Comparison of ENCODE assay signal across 8 cellular contexts in the genomic region with DNA sequence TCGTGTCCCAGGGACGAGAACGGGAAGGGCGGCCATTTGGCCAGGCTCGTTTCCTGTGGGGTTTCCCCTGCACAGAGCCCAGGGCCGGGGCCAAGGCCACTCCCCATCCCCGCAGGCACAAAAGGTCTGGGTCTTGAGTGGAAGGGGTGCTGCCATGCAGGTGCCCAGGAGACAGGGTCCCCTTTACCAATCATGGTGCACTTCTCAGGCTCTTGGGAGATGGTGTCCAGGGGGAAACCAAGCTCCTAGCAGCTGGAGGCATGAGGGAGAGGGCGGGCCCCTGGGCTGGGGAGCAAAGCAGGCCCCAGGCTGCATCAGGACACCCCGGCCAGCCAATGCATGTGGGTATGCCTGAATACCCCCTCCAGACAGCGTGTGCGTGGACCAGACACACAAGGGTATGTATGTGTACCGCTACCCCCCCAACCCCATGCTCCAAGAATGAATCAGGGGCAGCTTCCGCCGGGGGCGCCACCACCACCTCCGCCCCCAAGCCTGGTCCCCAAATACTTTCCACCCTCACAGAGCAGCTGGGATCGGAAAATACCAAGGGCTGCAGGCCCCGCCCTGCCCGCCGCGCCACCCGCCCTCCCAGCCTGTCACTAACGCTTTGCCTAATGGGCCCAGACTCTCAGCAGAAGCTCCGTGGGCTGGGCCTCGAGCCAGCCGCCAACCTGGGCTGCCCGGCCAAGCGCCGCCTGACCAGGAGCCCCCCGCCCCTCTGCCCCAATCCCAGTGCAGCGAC. TPM values are rescaled to one million over a fixed set of nuclear protein-coding genes. Genes with fewer than 3 reads are reported as not detected.
DNase-seq lines count a peak whose midpoint lies in the region; ATAC-seq and TF ChIP-seq lines count a peak whose summit lies in the region.

No MANE protein-coding gene starts in this region.

- H2BK12ac ChIP-seq in H9 (ENCODE audit: insufficient read length, low read depth, low read length) = no peak overlapping the region

- H2BK5ac ChIP-seq in H9 (ENCODE audit: insufficient read length, low read length) = no peak overlapping the region

- H3K4me2 ChIP-seq in H9 (ENCODE audit: insufficient read depth, insufficient read length, low read length) (no peak overlapping the region), OCI-LY1 (ENCODE audit: low read length) (peak overlapping the region; percentile 72)

- no peak overlapping the region for H3K23ac ChIP-seq in H9 (ENCODE audit: insufficient read length, low read depth, low read length)

- H2AFZ ChIP-seq in H9 (ENCODE audit: low read length) = no peak overlapping the region
- H2AFZ ChIP-seq in OCI-LY1 (ENCODE audit: low read length) = no peak overlapping the region

- no peak overlapping the region for H2AK5ac ChIP-seq in H9 (ENCODE audit: insufficient read length, low read length)

- H3K36me3 ChIP-seq in OCI-LY1 (ENCODE audit: insufficient read depth, low read length) (no peaks in the 10 kb centered on the region), stomach smooth muscle (ENCODE audit: control insufficient read depth in 2 of 2, insufficient read depth in 2 of 2, low read length in 2 of 2) (peaks cover 13 to 16% of the 10 kb centered on the region in 2 donors)

- H3T11ph ChIP-seq in H9 (ENCODE audit: low read length) = no peak overlapping the region

- H4K20me1 ChIP-seq in H9 (ENCODE audit: control insufficient read depth, insufficient read depth, insufficient read length) (no peaks in the 10 kb centered on the region), OCI-LY1 (ENCODE audit: insufficient read depth, low read length) (no peaks in the 10 kb centered on the region)

- no peak overlapping the region for H3K4ac ChIP-seq in H9 (ENCODE audit: low read depth, low read length)

- no peak overlapping the region; the same call in 1 of the 2 replicates for H3K14ac ChIP-seq in H9 (ENCODE audit: insufficient read depth, low read length)

- no peaks in the 10 kb centered on the region for H3K79me1 ChIP-seq in H9 (ENCODE audit: insufficient read depth, low read depth, low read length, poor library complexity, severe bottlenecking)

- H3K18ac ChIP-seq in H9 (ENCODE audit: insufficient read length, low read depth, low read length) = no peak overlapping the region

- H2BK120ac ChIP-seq in H9 (ENCODE audit: low read depth, low read length, poor library complexity, severe bottlenecking) = no peak overlapping the region

- peaks cover 8% of the 10 kb centered on the region for H3K23me2 ChIP-seq in H9 (ENCODE audit: insufficient read length, low read depth, low read length, poor library complexity, severe bottlenecking)

- H3K27ac Mint-ChIP-seq in H9 (no peak overlapping the region; a peak in 1 of 7 replicates), natural killer cell (peak overlapping the region; percentile 99 to 100)

- no peaks in the 10 kb centered on the region for H3F3A ChIP-seq in OCI-LY1 (ENCODE audit: insufficient read depth, low read length)

- H3K4me3 ChIP-seq in OCI-LY1 (ENCODE audit: low read depth, low read length, poor library complexity, severe bottlenecking) (peak overlapping the region; percentile 48), epithelial cell of proximal tubule (ENCODE audit: low read depth, low read length) (peak overlapping the region; percentile 89), stomach smooth muscle (ENCODE audit: low read length in 2 of 2) (peak overlapping the region; percentile 79 to 86)

- intact Hi-C loops in natural killer cell (cut with micrococcal nuclease) = loop anchor here (1.0 to 2.0 kb wide), 2 partner anchors 8 to 23 kb away; no protein-coding TSS in a partner anchor

- peak; percentile 96 for DNase-seq in ELR (ENCODE audit: low read depth)
- peak; percentile 81 for DNase-seq in H9
- peak; percentile 91 for DNase-seq in activated CD8-positive, alpha-beta memory T cell treated with anti-CD3 and anti-CD28 coated beads, Interleukin-2, amount 50 U/mL, for 48 hours
- DNase-seq in epithelial cell of proximal tubule (ENCODE audit: low read depth) = no peak
- peak; percentile 80 for DNase-seq in natural killer cell

- H3K9me3 Mint-ChIP-seq in H9 (no peaks in the 10 kb centered on the region), natural killer cell (no peaks in the 10 kb centered on the region)

- no peak overlapping the region; the same call in 1 of the 2 replicates for H2BK15ac ChIP-seq in H9 (ENCODE audit: low read depth, low read length)

- no peaks in the 10 kb centered on the region for H3K9me3 ChIP-seq in H9 (ENCODE audit: control insufficient read depth, low read depth, low read length)
- no peaks in the 10 kb centered on the region for H3K9me3 ChIP-seq in OCI-LY1 (ENCODE audit: low read length)
- H3K9me3 ChIP-seq in stomach smooth muscle (ENCODE audit: control insufficient read depth in 2 of 2, low read length in 2 of 2) = no peaks in the 10 kb centered on the region

- no peak overlapping the region for H4K8ac ChIP-seq in H9 (replicated peaks; ENCODE audit: insufficient read length, low read depth, low read length)

- H3K27me3 ChIP-seq in H9 (ENCODE audit: insufficient read depth, low read length) (no peaks in the 10 kb centered on the region), OCI-LY1 (ENCODE audit: insufficient read depth, low read length) (no peaks in the 10 kb centered on the region), stomach smooth muscle (ENCODE audit: control insufficient read depth in 1 of 2, insufficient read depth in 2 of 2, low read length in 2 of 2) (no peaks in the 10 kb centered on the region)

- TF ChIP-seq CTCF in H9 (conservative IDR thresholded peaks at IDR 0.05) = 0 out of 3 replicates have a peak, but pooled peaks have one; percentile 20
- TF ChIP-seq CTCF in OCI-LY1 (IDR thresholded peaks at IDR 0.05; ENCODE audit: low read length) = no peak
- TF ChIP-seq CTCF in epithelial cell of proximal tubule (conservative IDR thresholded peaks at IDR 0.05; ENCODE audit: low read depth, low read length) = no peak
- TF ChIP-seq CTCF in natural killer cell (IDR thresholded peaks at IDR 0.05) = no peak

- H4K91ac ChIP-seq in H9 (ENCODE audit: insufficient read length, low read depth, low read length) = peak overlapping the region; percentile 0

- H3K4me1 ChIP-seq in H9 (ENCODE audit: insufficient read depth, low read length) (no peaks in the 10 kb centered on the region; the same call in 1 of the 2 replicates), OCI-LY1 (ENCODE audit: insufficient read depth, low read length, severe bottlenecking) (peaks cover 54% of the 10 kb centered on the region), stomach smooth muscle (ENCODE audit: control insufficient read depth, insufficient read depth, low read length) (peaks cover 85% of the 10 kb centered on the region)

- H4K5ac ChIP-seq in H9 (ENCODE audit: insufficient read length, low read depth, low read length) = no peak overlapping the region

- H3K36me3 Mint-ChIP-seq in H9 (ENCODE audit: insufficient read depth in 1 of 3, low read depth in 3 of 3) (no peaks in the 10 kb centered on the region), natural killer cell (no peaks in the 10 kb centered on the region)

- H3K56ac ChIP-seq in H9 (ENCODE audit: insufficient read length, low read depth, low read length) = no peak overlapping the region

- H3K9ac ChIP-seq in H9 (ENCODE audit: extremely low read depth, insufficient read length, low read length) (no peak overlapping the region), OCI-LY1 (ENCODE audit: low read length) (peak overlapping the region; percentile 63), stomach smooth muscle (ENCODE audit: low read length in 2 of 2) (peak overlapping the region; percentile 89 to 98)

- H3K9me2 ChIP-seq in OCI-LY1 (ENCODE audit: low read depth, low read length) = no peaks in the 10 kb centered on the region

- no peaks in the 10 kb centered on the region; the same call in 1 of the 2 replicates for H3K79me2 ChIP-seq in H9 (ENCODE audit: insufficient read depth, low read length)
- H3K79me2 ChIP-seq in OCI-LY1 (ENCODE audit: insufficient read depth, low read length) = no peaks in the 10 kb centered on the region

- ATAC-seq in natural killer cell (peak; percentile 22 to 52 (median 29)), GM21367 (IDR thresholded peaks at IDR 0.05; ENCODE audit: unreplicated experiment) (no peak)

- H3K27ac ChIP-seq in H9 (ENCODE audit: insufficient read length, low read depth, low read length) = no peak overlapping the region
- H3K27ac ChIP-seq in OCI-LY1 (ENCODE audit: low read depth, low read length, poor library complexity, severe bottlenecking) = peak overlapping the region; percentile 89
- H3K27ac ChIP-seq in stomach smooth muscle (ENCODE audit: low read length) = peak overlapping the region; percentile 100

- H3K27me3 Mint-ChIP-seq in H9 (ENCODE audit: low read depth) (no peaks in the 10 kb centered on the region), natural killer cell (ENCODE audit: low read depth in 2 of 2) (no peaks in the 10 kb centered on the region)

- peaks cover 11 to 29% of the 10 kb centered on the region in 2 experiments for H3K4me1 Mint-ChIP-seq in H9
- peaks cover 45 to 73% of the 10 kb centered on the region in 2 donors for H3K4me1 Mint-ChIP-seq in natural killer cell

- WGBS in H9 (ENCODE audit: extremely low coverage, insufficient read length, low lambda C conversion rate) = no CpG with 5 or more reads among the region's 31 CpGs

- H2BK20ac ChIP-seq in H9 (ENCODE audit: low read depth, low read length, poor library complexity, severe bottlenecking) = no peak overlapping the region

- H3K4me3 Mint-ChIP-seq in H9 (no peak overlapping the region), natural killer cell (peak overlapping the region; percentile 93)

RNA-seq across cellular contexts. Expression of a gene that starts 37.6 kb away (rescaled TPM):
- total RNA-seq in H9 (2021) (not detected in 2 replicates), epithelial cell of proximal tubule (not detected in 2 replicates), natural killer cell (1 to 10 TPM; 2.6 to 6.3 (median 3.0) TPM)

RNA-seq across cellular contexts. Expression of a gene that starts 44.1 kb away (rescaled TPM):
- total RNA-seq in H9 (2021) = 50.7 and 53.1 TPM in 2 replicates
- 9.4 and 13.5 TPM in 2 replicates for total RNA-seq in epithelial cell of proximal tubule
- 1 to 10 TPM; 5.8 to 5.9 (median 5.9) TPM for total RNA-seq in natural killer cell

Comparison
In these comparisons a context has a peak if more than half of its experiments do, and no peak if none do; other contexts are left out.
1. H3K27ac Mint-ChIP-seq: peak in natural killer cell (2 of 2); none in H9 (0 of 3).
2. Peak in every context shown above with its lines, with median percentiles within 50 percentile points of each other: H3K4me3 ChIP-seq.